In genomic region chr15:75590239-75590638, GRCh38 we compare ENCODE assay signal across 25 cellular contexts.
"Had no signal": no experiment of that assay in that cellular context is flagged by ENCODE, and none has a peak within 500 bp of the region (broad histone marks: within the 10 kb centered on the region; RNA-seq: fewer than 3 reads in every experiment).

No MANE protein-coding gene starts in this region.

- H3K36me3 ChIP-seq: breast epithelium, right lobe of liver, uterus had no signal

- ATAC-seq: activated CD8-positive, alpha-beta memory T cell treated with anti-CD3 and anti-CD28 coated beads, Interleukin-2, amount 10 ng/mL, durations not matched to agents 7 days and 5 days; esophagus mucosa; naive thymus-derived CD4-positive, alpha-beta T cell; right lobe of liver; WTC11 had no signal

- H3K27ac ChIP-seq: breast epithelium, hepatocyte, left ventricle myocardium inferior, right lobe of liver, SK-N-MC, skin epidermis, stomach, suprapubic skin, tibial nerve, uterus had no signal

- H3K4me3 Mint-ChIP-seq: activated CD8-positive, alpha-beta memory T cell treated with anti-CD3 and anti-CD28 coated beads, Interleukin-2, amount 10 ng/mL, durations not matched to agents 7 days and 5 days; activated naive CD8-positive, alpha-beta T cell; central memory CD8-positive, alpha-beta T cell; naive thymus-derived CD4-positive, alpha-beta T cell; neural crest cell; WTC11 had no signal

- H3K9me3 Mint-ChIP-seq: central memory CD8-positive, alpha-beta T cell; naive thymus-derived CD4-positive, alpha-beta T cell; neural crest cell; WTC11 had no signal

- H3K27me3 Mint-ChIP-seq: activated CD8-positive, alpha-beta memory T cell treated with anti-CD3 and anti-CD28 coated beads, Interleukin-2, amount 10 ng/mL, durations not matched to agents 7 days and 5 days; activated naive CD8-positive, alpha-beta T cell; central memory CD8-positive, alpha-beta T cell; naive thymus-derived CD4-positive, alpha-beta T cell had no signal

- H3K27me3 ChIP-seq: breast epithelium, hepatocyte, right lobe of liver, stomach, suprapubic skin, tibial nerve, uterus had no signal

- H3K27ac Mint-ChIP-seq: activated CD8-positive, alpha-beta memory T cell treated with anti-CD3 and anti-CD28 coated beads, Interleukin-2, amount 10 ng/mL, durations not matched to agents 7 days and 5 days; activated naive CD8-positive, alpha-beta T cell; WTC11 had no signal

- FAIRE-seq: colon had no signal

- H3K4me1 Mint-ChIP-seq: central memory CD8-positive, alpha-beta T cell; WTC11 had no signal

- H3K4me2 ChIP-seq: hepatocyte had no signal

- H3K4me1 ChIP-seq: breast epithelium, right lobe of liver, stomach, suprapubic skin, tibial nerve, uterus had no signal

- H3K4me3 ChIP-seq: breast epithelium, hepatocyte, left ventricle myocardium inferior, right lobe of liver, SK-N-MC, skin epidermis, stomach, suprapubic skin, tibial nerve, uterus had no signal

- DNase-seq: activated CD8-positive, alpha-beta memory T cell treated with anti-CD3 and anti-CD28 coated beads, Interleukin-2, amount 10 ng/mL, durations not matched to agents 7 days and 5 days; activated effector memory CD4-positive, alpha-beta T cell treated with anti-CD3 and anti-CD28 coated beads, Interleukin-2, amount 50 U/mL, for 16 hours; amniotic stem cell; effector memory CD4-positive, alpha-beta T cell; foreskin melanocyte; left ventricle myocardium inferior; naive thymus-derived CD4-positive, alpha-beta T cell; occipital lobe; right lobe of liver; stimulated activated CD4-positive, alpha-beta T cell treated with anti-CD3 and anti-CD28 coated beads, Interleukin-1b, Interleukin-23, amount 100 ng/mL, for 48 hours; stomach; SW 1271; uterus had no signal

- H2AFZ ChIP-seq: hepatocyte had no signal

- H3K9me3 ChIP-seq: breast epithelium, left ventricle myocardium inferior, right lobe of liver, stomach, suprapubic skin, tibial nerve, uterus had no signal

- H3K79me2 ChIP-seq: hepatocyte had no signal
